ENCODE assay signal across 24 cellular contexts in genomic region chr3:11932636-11933035, GRCh38.
"Had no signal": no experiment of that assay in that cellular context is flagged by ENCODE, and none has a peak within 500 bp of the region (broad histone marks: within the 10 kb centered on the region; RNA-seq: fewer than 3 reads in every experiment).

No MANE protein-coding gene starts in this region.

- DNase-seq: Karpas-422, KBM-7, MM.1S, MV-4-11, NCI-H1092, NCI-H1105, NCI-H1417 treated with DMSO at 0.1 percent for 48 hours, NCI-H1436 treated with DMSO at 0.1 percent for 48 hours, NCI-H187 treated with DMSO at 0.1 percent for 48 hours, NCI-H2029, NCI-H2081, NCI-H2227 treated with DMSO at 0.1 percent for 48 hours, NCI-H345, NCI-H446, NCI-H510A treated with DMSO at 0.1 percent for 48 hours, NCI-H524 treated with DMSO at 0.1 percent for 48 hours, NCI-H526 treated with DMSO at 0.1 percent for 48 hours, NCI-H774, PC-3, Peyer's patch, Right ventricle myocardium superior, RPMI8226, SHP77 treated with DMSO at 0.1 percent for 48 hours, T-cell had no signal
